Comparison of ENCODE assay signal across 22 cellular contexts in the genomic region with DNA sequence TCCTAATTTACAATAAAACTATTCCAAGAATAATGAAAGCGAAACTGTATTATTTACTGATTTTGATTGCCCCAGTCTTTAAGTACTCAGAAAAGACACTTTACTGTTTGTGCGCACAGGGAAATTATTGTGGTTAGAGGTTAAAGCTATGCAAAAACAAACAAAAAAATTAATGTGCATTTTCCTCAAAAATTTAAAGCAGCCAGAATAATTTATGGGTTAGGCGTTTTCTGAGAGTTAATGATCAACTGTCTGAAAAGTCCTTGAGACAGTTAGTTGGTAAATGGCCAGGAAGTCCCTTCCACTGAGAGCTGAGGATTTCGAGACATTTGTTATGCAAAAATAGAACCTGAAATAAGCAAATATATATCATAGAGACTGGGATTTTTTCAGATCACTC.
A peak's percentile ranks its signal among the peaks of the same experiment; 100 is the strongest.
DNase-seq lines count a peak whose midpoint lies in the region; ATAC-seq and TF ChIP-seq lines count a peak whose summit lies in the region.
"Had no signal": no experiment of that assay in that cellular context is flagged by ENCODE, and none has a peak within 500 bp of the region (broad histone marks: within the 10 kb centered on the region; RNA-seq: fewer than 3 reads in every experiment).

No MANE protein-coding gene starts in this region.

- peaks cover 36% of the 10 kb centered on the region for H3K4me1 ChIP-seq in DND-41 (ENCODE audit: insufficient read depth, low read length)
- peaks cover 48% of the 10 kb centered on the region for H3K4me1 ChIP-seq in osteoblast (ENCODE audit: insufficient read depth, low read length)
- H3K4me1 ChIP-seq: Caco-2 had no signal

- peak overlapping the region; percentile 29; the same call in 1 of the 2 replicates for H3K4me2 ChIP-seq in DND-41 (ENCODE audit: insufficient read depth, low read length)
- peak overlapping the region; percentile 38 for H3K4me2 ChIP-seq in osteoblast (ENCODE audit: insufficient read depth, low read length)
- H3K4me2 ChIP-seq: PC-9 had no signal

- DNase-seq in DND-41 (no peak), SK-MEL-5 (ENCODE audit: low read depth, low spot score) (peak; percentile 67), fibroblast of villous mesenchyme (ENCODE audit: low read depth) (peak; percentile 90), osteoblast (ENCODE audit: insufficient read length, low spot score, missing footprints) (no peak), SHP77 (lab: John Stamatoyannopoulos, UW) (no peak), OCI-M1 (lab: John Stamatoyannopoulos, UW) (no peak)
- DNase-seq in activated naive CD4-positive, alpha-beta T cell treated with anti-CD3 and anti-CD28 coated beads for 36 hours, result no peak
- DNase-seq: activated CD4-positive, alpha-beta T cell treated with anti-CD3 and anti-CD28 coated beads, Interleukin-2, amount 50 U/mL, for 48 hours; activated gamma-delta T cell; AML-193; Caco-2; NCI-H187 treated with DMSO at 0.1 percent for 48 hours; NCI-H345; PC-9; SJCRH30; stimulated activated CD4-positive, alpha-beta T cell treated with anti-CD3 and anti-CD28 coated beads, Interleukin-4, amount 100 ng/mL, for 4 hours; trophoblast cell had no signal

- no peaks in the 10 kb centered on the region for H3K9me3 Mint-ChIP-seq in activated naive CD4-positive, alpha-beta T cell treated with anti-CD3 and anti-CD28 coated beads for 36 hours
- H3K9me3 Mint-ChIP-seq: T-helper 2 cell treated with Interferon-gamma antibody and Interleukin-4, amounts not matched to agents 5 μg/mL and 100 μg/mL, for 36 hours had no signal

- H3K36me3 Mint-ChIP-seq in activated naive CD4-positive, alpha-beta T cell treated with anti-CD3 and anti-CD28 coated beads for 36 hours (ENCODE audit: low read depth), result no peaks in the 10 kb centered on the region

- H3K27ac ChIP-seq in DND-41 (ENCODE audit: low read length) (no peak overlapping the region), osteoblast (ENCODE audit: low read depth, low read length) (peak overlapping the region; percentile 78)
- H3K27ac ChIP-seq: lower lobe of right lung, PC-9, SJCRH30 had no signal

- in situ Hi-C loops in SK-MEL-5 (cut with HindIII; ENCODE audit: low pct_unique_long_range_greater_than_20kb, low sequenced_read_pairs), result no loop called here

- ATAC-seq in DND-41 (ENCODE audit: insufficient read depth, low read depth) (peak; percentile 61), GM18909 (IDR thresholded peaks at IDR 0.05; ENCODE audit: poor library complexity, unreplicated experiment) (no peak)
- ATAC-seq: K562, lower lobe of right lung, WTC11 had no signal

- no peak overlapping the region for H3K4me3 ChIP-seq in DND-41 (ENCODE audit: low read depth in 1 of 2, low read length in 2 of 2)
- no peak overlapping the region for H3K4me3 ChIP-seq in fibroblast of villous mesenchyme (ENCODE audit: low read depth, low read length)
- H3K4me3 ChIP-seq in osteoblast (ENCODE audit: insufficient read depth, low read length), result peak overlapping the region; percentile 38
- H3K4me3 ChIP-seq: K562, lower lobe of right lung, PC-9, SJCRH30 had no signal

- H3K27ac Mint-ChIP-seq in activated naive CD4-positive, alpha-beta T cell treated with anti-CD3 and anti-CD28 coated beads for 36 hours, result no peak overlapping the region
- H3K27ac Mint-ChIP-seq: T-helper 2 cell treated with Interferon-gamma antibody and Interleukin-4, amounts not matched to agents 5 μg/mL and 100 μg/mL, for 36 hours; WTC11 had no signal

- H3K9ac ChIP-seq in DND-41 (ENCODE audit: low read depth, low read length), result no peak overlapping the region

- CTCF ChIA-PET in activated naive CD4-positive, alpha-beta T cell treated with anti-CD3 and anti-CD28 coated beads for 36 hours (lab: Charles Lee), result no interaction called here

- intact Hi-C loops in activated naive CD4-positive, alpha-beta T cell treated with anti-CD3 and anti-CD28 coated beads for 36 hours (cut with micrococcal nuclease), result loop anchor here (10.0 kb wide), 1 partner anchor 908 kb away; no protein-coding TSS in a partner anchor

- TF ChIP-seq CTCF in DND-41 (IDR thresholded peaks at IDR 0.05; ENCODE audit: borderline replicate concordance, extremely low read depth, low read length, poor library complexity, severe bottlenecking), result no peak
- TF ChIP-seq CTCF in fibroblast of villous mesenchyme (IDR thresholded peaks at IDR 0.05; ENCODE audit: insufficient read depth, low read depth, low read length), result no peak
- no peak for TF ChIP-seq CTCF in osteoblast (IDR thresholded peaks at IDR 0.05; ENCODE audit: extremely low read depth, low read depth, low read length)

- H3K36me3 ChIP-seq in DND-41 (ENCODE audit: insufficient read depth, low read length) (no peaks in the 10 kb centered on the region), osteoblast (ENCODE audit: insufficient read depth, low read length) (no peaks in the 10 kb centered on the region)
- H3K36me3 ChIP-seq: lower lobe of right lung, SJCRH30 had no signal

- H3K79me2 ChIP-seq in DND-41 (ENCODE audit: insufficient read depth, low read length) (no peaks in the 10 kb centered on the region), osteoblast (ENCODE audit: insufficient read depth, low read length) (no peaks in the 10 kb centered on the region)

- no peaks in the 10 kb centered on the region for H3K27me3 Mint-ChIP-seq in activated naive CD4-positive, alpha-beta T cell treated with anti-CD3 and anti-CD28 coated beads for 36 hours (ENCODE audit: low read depth)

- no peak overlapping the region for H3K4me3 Mint-ChIP-seq in activated naive CD4-positive, alpha-beta T cell treated with anti-CD3 and anti-CD28 coated beads for 36 hours
- H3K4me3 Mint-ChIP-seq: T-helper 2 cell treated with Interferon-gamma antibody and Interleukin-4, amounts not matched to agents 5 μg/mL and 100 μg/mL, for 36 hours; WTC11 had no signal

- no peaks in the 10 kb centered on the region for H3K27me3 ChIP-seq in DND-41 (ENCODE audit: insufficient read depth, low read length, poor library complexity)
- no peaks in the 10 kb centered on the region for H3K27me3 ChIP-seq in osteoblast (ENCODE audit: insufficient read depth, low read length)
- H3K27me3 ChIP-seq: SJCRH30 had no signal

- H2AFZ ChIP-seq in DND-41 (ENCODE audit: low read depth, low read length) (no peak overlapping the region), osteoblast (ENCODE audit: low read length) (peak overlapping the region; percentile 56)
- H2AFZ ChIP-seq: PC-9 had no signal

- H4K20me1 ChIP-seq in DND-41 (ENCODE audit: insufficient read depth, low read length) (no peaks in the 10 kb centered on the region), osteoblast (ENCODE audit: insufficient read depth, low read length) (no peaks in the 10 kb centered on the region)

- H3K4me1 Mint-ChIP-seq in activated naive CD4-positive, alpha-beta T cell treated with anti-CD3 and anti-CD28 coated beads for 36 hours (ENCODE audit: low read depth), result peaks cover 9% of the 10 kb centered on the region

- H3K9me3 ChIP-seq in DND-41 (ENCODE audit: insufficient read depth, low read length, severe bottlenecking) (no peaks in the 10 kb centered on the region), osteoblast (ENCODE audit: low read depth, low read length) (no peaks in the 10 kb centered on the region)
- H3K9me3 ChIP-seq: Caco-2, lower lobe of right lung, SJCRH30 had no signal

Comparison
In these comparisons a context has a peak if more than half of its experiments do, and no peak if none do; other contexts are left out.
1. DNase-seq: peak in SK-MEL-5 (single experiment) and fibroblast of villous mesenchyme (single experiment); none in DND-41 (single experiment), osteoblast (single experiment), SHP77 (0 of 2), OCI-M1 (single experiment) and activated naive CD4-positive, alpha-beta T cell treated with anti-CD3 and anti-CD28 coated beads for 36 hours (single experiment).